Comparison of ENCODE assay signal across 8 cellular contexts in the genomic region with DNA sequence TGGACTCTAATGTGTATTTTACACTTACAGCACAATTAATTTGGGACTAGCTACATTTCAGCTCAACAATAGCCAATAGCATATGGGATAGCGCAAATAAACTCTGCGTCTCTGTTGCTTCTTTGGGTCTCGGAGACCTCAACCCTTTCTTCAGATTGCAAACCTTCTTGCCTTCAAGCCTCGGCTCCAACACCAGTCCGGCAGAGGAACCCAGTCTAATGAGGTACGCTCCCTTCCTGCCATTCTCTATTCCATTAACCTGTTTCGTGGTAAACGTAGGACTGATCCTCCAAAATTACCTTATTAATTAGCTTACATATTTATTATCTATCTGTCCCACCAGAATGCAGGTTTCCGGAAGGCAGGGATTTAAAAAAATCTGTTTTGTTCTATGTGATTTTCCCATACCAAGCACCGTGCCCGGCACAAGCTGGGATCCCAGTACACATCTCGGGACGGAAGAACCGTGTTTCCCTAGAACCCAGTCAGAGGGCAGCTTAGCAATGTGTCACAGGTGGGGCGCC. TPM values are rescaled to one million over a fixed set of nuclear protein-coding genes. Genes with fewer than 3 reads are reported as not detected.
DNase-seq lines count a peak whose midpoint lies in the region; ATAC-seq and TF ChIP-seq lines count a peak whose summit lies in the region.

No MANE protein-coding gene starts in this region.

- peak overlapping the region; percentile 66 for H4K91ac ChIP-seq in trophoblast cell (ENCODE audit: low read depth, low read length)

- no peaks in the 10 kb centered on the region for H3K27me3 ChIP-seq in trophoblast cell (ENCODE audit: insufficient read depth, low read length)

- peaks cover 0 to 2% of the 10 kb centered on the region in 2 experiments for H3K4me1 ChIP-seq in trophoblast cell (ENCODE audit: control insufficient read depth in 1 of 2, insufficient read depth in 2 of 2, low read length in 2 of 2)

- no peak for TF ChIP-seq CTCF in GM12865 (IDR thresholded peaks at IDR 0.05; ENCODE audit: insufficient read depth, low read depth, low read length, missing control alignments)
- no peak for TF ChIP-seq CTCF in fibroblast of pulmonary artery (IDR thresholded peaks at IDR 0.05; ENCODE audit: low read length, missing control alignments)

- H3K27ac ChIP-seq in SK-N-MC (peak overlapping the region; percentile 68), trophoblast cell (ENCODE audit: low read depth, low read length) (peak overlapping the region; percentile 7)

- no peak overlapping the region for H3K4ac ChIP-seq in trophoblast cell (ENCODE audit: low read depth, low read length)

- no peak overlapping the region for H2AK5ac ChIP-seq in trophoblast cell (ENCODE audit: low read length)

- no CpG with 5 or more reads among the region's 15 CpGs for WGBS in trophoblast cell (ENCODE audit: extremely low coverage, insufficient coverage, insufficient read length)

- peak overlapping the region; percentile 77 for H2BK12ac ChIP-seq in trophoblast cell (ENCODE audit: low read length)

- peak overlapping the region; percentile 60 for H3K4me3 ChIP-seq in GM12865 (ENCODE audit: low read depth, low read length)
- H3K4me3 ChIP-seq in SK-N-MC = peak overlapping the region; percentile 95
- H3K4me3 ChIP-seq in fibroblast of pulmonary artery (replicated peaks; ENCODE audit: low read depth, low read length) = peak overlapping the region; percentile 71
- H3K4me3 ChIP-seq in trophoblast cell (ENCODE audit: low read depth, low read length) = peak overlapping the region; percentile 89

- H4K8ac ChIP-seq in trophoblast cell (ENCODE audit: low read depth, low read length) = peak overlapping the region; percentile 85

- DNase-seq in GM12865 (ENCODE audit: low read depth) = no peak
- no peak for DNase-seq in SK-N-MC (ENCODE audit: low read depth, low spot score)
- DNase-seq in fibroblast of pulmonary artery (ENCODE audit: low read depth) = no peak
- no peak for DNase-seq in trophoblast cell
- no peak for DNase-seq in HPDE6-E6E7 (ENCODE audit: extremely low spot score)

- H3K14ac ChIP-seq in trophoblast cell (ENCODE audit: low read length) = peak overlapping the region; percentile 66

- H3K23ac ChIP-seq in trophoblast cell (ENCODE audit: low read length) = no peak overlapping the region

- H2AFZ ChIP-seq in trophoblast cell (ENCODE audit: insufficient read depth, low read length, poor library complexity) = peak overlapping the region; percentile 86

- peaks cover 13% of the 10 kb centered on the region for H3K79me1 ChIP-seq in trophoblast cell (ENCODE audit: low read length)

- no peak overlapping the region for H4K12ac ChIP-seq in trophoblast cell (ENCODE audit: low read depth, low read length)

- peak overlapping the region; percentile 99 for H3K4me2 ChIP-seq in trophoblast cell (ENCODE audit: low read length)

- H3K79me2 ChIP-seq in trophoblast cell (ENCODE audit: control insufficient read depth, insufficient read depth, low read length, poor library complexity) = peaks cover 14% of the 10 kb centered on the region

- H3K9ac ChIP-seq in SK-N-MC (ENCODE audit: insufficient read length) (peak overlapping the region; percentile 89), trophoblast cell (ENCODE audit: low read length) (peak overlapping the region; percentile 77)

- peak overlapping the region; percentile 12 for H2BK5ac ChIP-seq in trophoblast cell (ENCODE audit: low read depth, low read length, poor library complexity)

- H3K9me3 ChIP-seq in SK-N-MC (ENCODE audit: low read depth, low read length) (no peaks in the 10 kb centered on the region), trophoblast cell (ENCODE audit: insufficient read depth, low read depth, low read length) (no peaks in the 10 kb centered on the region)

- no peak for ATAC-seq in HG02870 (IDR thresholded peaks at IDR 0.05; ENCODE audit: unreplicated experiment)
- ATAC-seq in GM19324 (IDR thresholded peaks at IDR 0.05; ENCODE audit: low FRiP score, unreplicated experiment) = no peak
- no peak for ATAC-seq in GM21360 (IDR thresholded peaks at IDR 0.05; ENCODE audit: unreplicated experiment)

- peaks cover 18% of the 10 kb centered on the region for H3K36me3 ChIP-seq in SK-N-MC (ENCODE audit: insufficient read depth, low read length)
- H3K36me3 ChIP-seq in trophoblast cell (ENCODE audit: control insufficient read depth in 1 of 2, insufficient read depth in 2 of 2, low read length in 2 of 2) = no peaks in the 10 kb centered on the region

- H3K18ac ChIP-seq in trophoblast cell (ENCODE audit: low read length) = peak overlapping the region; percentile 91

- peak overlapping the region; percentile 26 for H2BK120ac ChIP-seq in trophoblast cell (ENCODE audit: insufficient read depth, low read length, poor library complexity)

RNA-seq across cellular contexts. Expression of gene DAPK1, which starts 0.5 kb away (rescaled TPM):
- 19.7 and 20.7 TPM in 2 replicates for polyA plus RNA-seq in trophoblast cell (2013)
